1 cellular context compared by ENCODE assay signal in genomic region chr2:75233965-75234364, GRCh38.
TF ChIP-seq lines count a peak whose summit lies in the region.

No MANE protein-coding gene starts in this region.

TF ChIP-seq in GM23338, 12 proteins besides CTCF, POLR2A, EP300 and RAD21 (continued from another document):
- TF ChIP-seq EZH2phosphoT487 (IDR thresholded peaks at IDR 0.05; ENCODE audit: unreplicated experiment), result no peak
- TF ChIP-seq JUNB (IDR thresholded peaks at IDR 0.05; ENCODE audit: unreplicated experiment), result no peak
- TF ChIP-seq, protein P1, sequence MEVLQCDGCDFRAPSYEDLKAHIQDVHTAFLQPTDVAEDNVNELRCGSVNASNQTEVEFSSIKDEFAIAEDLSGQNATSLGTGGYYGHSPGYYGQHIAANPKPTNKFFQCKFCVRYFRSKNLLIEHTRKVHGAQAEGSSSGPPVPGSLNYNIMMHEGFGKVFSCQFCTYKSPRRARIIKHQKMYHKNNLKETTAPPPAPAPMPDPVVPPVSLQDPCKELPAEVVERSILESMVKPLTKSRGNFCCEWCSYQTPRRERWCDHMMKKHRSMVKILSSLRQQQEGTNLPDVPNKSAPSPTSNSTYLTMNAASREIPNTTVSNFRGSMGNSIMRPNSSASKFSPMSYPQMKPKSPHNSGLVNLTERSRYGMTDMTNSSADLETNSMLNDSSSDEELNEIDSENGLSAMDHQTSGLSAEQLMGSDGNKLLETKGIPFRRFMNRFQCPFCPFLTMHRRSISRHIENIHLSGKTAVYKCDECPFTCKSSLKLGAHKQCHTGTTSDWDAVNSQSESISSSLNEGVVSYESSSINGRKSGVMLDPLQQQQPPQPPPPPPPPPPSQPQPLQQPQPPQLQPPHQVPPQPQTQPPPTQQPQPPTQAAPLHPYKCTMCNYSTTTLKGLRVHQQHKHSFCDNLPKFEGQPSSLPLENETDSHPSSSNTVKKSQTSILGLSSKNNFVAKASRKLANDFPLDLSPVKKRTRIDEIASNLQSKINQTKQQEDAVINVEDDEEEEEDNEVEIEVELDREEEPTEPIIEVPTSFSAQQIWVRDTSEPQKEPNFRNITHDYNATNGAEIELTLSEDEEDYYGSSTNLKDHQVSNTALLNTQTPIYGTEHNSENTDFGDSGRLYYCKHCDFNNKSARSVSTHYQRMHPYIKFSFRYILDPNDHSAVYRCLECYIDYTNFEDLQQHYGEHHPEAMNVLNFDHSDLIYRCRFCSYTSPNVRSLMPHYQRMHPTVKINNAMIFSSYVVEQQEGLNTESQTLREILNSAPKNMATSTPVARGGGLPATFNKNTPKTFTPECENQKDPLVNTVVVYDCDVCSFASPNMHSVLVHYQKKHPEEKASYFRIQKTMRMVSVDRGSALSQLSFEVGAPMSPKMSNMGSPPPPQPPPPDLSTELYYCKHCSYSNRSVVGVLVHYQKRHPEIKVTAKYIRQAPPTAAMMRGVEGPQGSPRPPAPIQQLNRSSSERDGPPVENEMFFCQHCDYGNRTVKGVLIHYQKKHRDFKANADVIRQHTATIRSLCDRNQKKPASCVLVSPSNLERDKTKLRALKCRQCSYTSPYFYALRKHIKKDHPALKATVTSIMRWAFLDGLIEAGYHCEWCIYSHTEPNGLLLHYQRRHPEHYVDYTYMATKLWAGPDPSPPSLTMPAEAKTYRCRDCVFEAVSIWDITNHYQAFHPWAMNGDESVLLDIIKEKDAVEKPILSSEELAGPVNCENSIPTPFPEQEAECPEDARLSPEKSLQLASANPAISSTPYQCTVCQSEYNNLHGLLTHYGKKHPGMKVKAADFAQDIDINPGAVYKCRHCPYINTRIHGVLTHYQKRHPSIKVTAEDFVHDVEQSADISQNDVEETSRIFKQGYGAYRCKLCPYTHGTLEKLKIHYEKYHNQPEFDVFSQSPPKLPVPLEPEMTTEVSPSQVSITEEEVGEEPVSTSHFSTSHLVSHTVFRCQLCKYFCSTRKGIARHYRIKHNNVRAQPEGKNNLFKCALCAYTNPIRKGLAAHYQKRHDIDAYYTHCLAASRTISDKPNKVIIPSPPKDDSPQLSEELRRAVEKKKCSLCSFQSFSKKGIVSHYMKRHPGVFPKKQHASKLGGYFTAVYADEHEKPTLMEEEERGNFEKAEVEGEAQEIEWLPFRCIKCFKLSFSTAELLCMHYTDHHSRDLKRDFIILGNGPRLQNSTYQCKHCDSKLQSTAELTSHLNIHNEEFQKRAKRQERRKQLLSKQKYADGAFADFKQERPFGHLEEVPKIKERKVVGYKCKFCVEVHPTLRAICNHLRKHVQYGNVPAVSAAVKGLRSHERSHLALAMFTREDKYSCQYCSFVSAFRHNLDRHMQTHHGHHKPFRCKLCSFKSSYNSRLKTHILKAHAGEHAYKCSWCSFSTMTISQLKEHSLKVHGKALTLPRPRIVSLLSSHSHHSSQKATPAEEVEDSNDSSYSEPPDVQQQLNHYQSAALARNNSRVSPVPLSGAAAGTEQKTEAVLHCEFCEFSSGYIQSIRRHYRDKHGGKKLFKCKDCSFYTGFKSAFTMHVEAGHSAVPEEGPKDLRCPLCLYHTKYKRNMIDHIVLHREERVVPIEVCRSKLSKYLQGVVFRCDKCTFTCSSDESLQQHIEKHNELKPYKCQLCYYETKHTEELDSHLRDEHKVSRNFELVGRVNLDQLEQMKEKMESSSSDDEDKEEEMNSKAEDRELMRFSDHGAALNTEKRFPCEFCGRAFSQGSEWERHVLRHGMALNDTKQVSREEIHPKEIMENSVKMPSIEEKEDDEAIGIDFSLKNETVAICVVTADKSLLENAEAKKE (CRISPR knock-in tag; IDR thresholded peaks at IDR 0.05), result no peak
- no peak for TF ChIP-seq POLR2AphosphoS5 (IDR thresholded peaks at IDR 0.05; ENCODE audit: low read depth)
- TF ChIP-seq CREB1 (CRISPR knock-in tag; IDR thresholded peaks at IDR 0.05; ENCODE audit: low read depth), result no peak
- no peak for TF ChIP-seq NANOG (IDR thresholded peaks at IDR 0.05; ENCODE audit: borderline replicate concordance)
